ENCODE assay signal across 8 cellular contexts in the genomic region with DNA sequence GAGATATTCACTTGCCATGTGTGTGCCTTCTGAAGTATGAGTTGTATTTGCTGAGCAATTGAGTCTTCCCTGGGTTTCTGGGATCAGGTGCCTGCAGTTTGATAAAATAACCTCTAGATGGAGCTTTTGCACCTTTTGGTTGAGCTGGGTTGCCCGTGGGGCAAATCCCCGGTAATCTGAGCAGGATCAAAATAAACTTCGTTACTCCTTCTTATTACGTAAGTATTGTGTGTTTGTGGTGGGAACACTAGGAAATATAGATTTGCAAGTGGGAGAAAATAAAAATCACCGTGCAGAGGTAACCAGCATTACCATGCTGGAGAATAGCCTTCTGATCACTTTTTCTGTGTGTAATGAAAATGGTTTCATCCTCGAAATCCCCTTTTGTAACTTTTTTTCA.
A peak's percentile ranks its signal among the peaks of the same experiment; 100 is the strongest.
DNase-seq lines count a peak whose midpoint lies in the region; ATAC-seq and TF ChIP-seq lines count a peak whose summit lies in the region.

No MANE protein-coding gene starts in this region.

- peaks cover 38% of the 10 kb centered on the region for H3K27me3 Mint-ChIP-seq in activated naive CD8-positive, alpha-beta T cell treated with anti-CD3 and anti-CD28 coated beads for 36 hours

- TF ChIP-seq CTCF in GM12872 (IDR thresholded peaks at IDR 0.05; ENCODE audit: insufficient read depth, low read depth, low read length) = peak; percentile 53
- peak; percentile 43 to 47 for TF ChIP-seq CTCF in tibial artery (IDR thresholded peaks at IDR 0.05)
- TF ChIP-seq CTCF in thyroid gland (IDR thresholded peaks at IDR 0.05) = peak in 3 of 6 experiments; percentile 32 to 41 (median 34)

- WGBS in thyroid gland, 2 donors = 83 to 84% methylated on average over 6 of the region's 6 CpGs

- TF ChIP-seq POLR2A in thyroid gland (IDR thresholded peaks at IDR 0.05) = no peak

- no peaks in the 10 kb centered on the region for H3K27me3 ChIP-seq in tibial artery
- no peaks in the 10 kb centered on the region for H3K27me3 ChIP-seq in thyroid gland

- DNase-seq in 8988T (peak; percentile 13), NCI-H82 treated with DMSO at 0.1 percent for 48 hours (lab: John Stamatoyannopoulos, UW; ENCODE audit: unreplicated experiment) (peak; percentile 49), tibial artery (no peak), thyroid gland (no peak)
- no peak for DNase-seq in activated naive CD8-positive, alpha-beta T cell treated with anti-CD3 and anti-CD28 coated beads for 36 hours

- H3K4me3 ChIP-seq in tibial artery = no peak overlapping the region
- H3K4me3 ChIP-seq in thyroid gland (replicated peaks in 1 of 3) = no peak overlapping the region

- H3K27ac Mint-ChIP-seq in activated naive CD8-positive, alpha-beta T cell treated with anti-CD3 and anti-CD28 coated beads for 36 hours = no peak overlapping the region

- H3K4me3 Mint-ChIP-seq in activated naive CD8-positive, alpha-beta T cell treated with anti-CD3 and anti-CD28 coated beads for 36 hours = no peak overlapping the region

- peaks cover 2% of the 10 kb centered on the region for H3K9me3 Mint-ChIP-seq in activated naive CD8-positive, alpha-beta T cell treated with anti-CD3 and anti-CD28 coated beads for 36 hours

- H3K4me1 ChIP-seq in tibial artery (no peaks in the 10 kb centered on the region), thyroid gland (no peaks in the 10 kb centered on the region)

- H3K27ac ChIP-seq in tibial artery (no peak overlapping the region), thyroid gland (no peak overlapping the region)

- H3K36me3 ChIP-seq in tibial artery (no peaks in the 10 kb centered on the region), thyroid gland (no peaks in the 10 kb centered on the region)

- H3K9me3 ChIP-seq in tibial artery = no peaks in the 10 kb centered on the region
- no peaks in the 10 kb centered on the region for H3K9me3 ChIP-seq in thyroid gland

- H3K36me3 Mint-ChIP-seq in activated naive CD8-positive, alpha-beta T cell treated with anti-CD3 and anti-CD28 coated beads for 36 hours = peaks cover 2% of the 10 kb centered on the region

- intact Hi-C loops in tibial artery (cut with DNase I; ENCODE audit: low total_unique reads) (no loop called here), thyroid gland (cut with DNase I) (no loop called here)

- no peaks in the 10 kb centered on the region for H3K4me1 Mint-ChIP-seq in activated naive CD8-positive, alpha-beta T cell treated with anti-CD3 and anti-CD28 coated beads for 36 hours

- peak; percentile 57 for ATAC-seq in esophagus mucosa
- no peak for ATAC-seq in HG03135 (IDR thresholded peaks at IDR 0.05; ENCODE audit: unreplicated experiment)

Comparison
In these comparisons a context has a peak if more than half of its experiments do, and no peak if none do; other contexts are left out.
1. DNase-seq: peak in 8988T (single experiment) and NCI-H82 treated with DMSO at 0.1 percent for 48 hours (single experiment); none in tibial artery (0 of 2), activated naive CD8-positive, alpha-beta T cell treated with anti-CD3 and anti-CD28 coated beads for 36 hours (single experiment) and thyroid gland (0 of 2).